17 cellular contexts compared by ENCODE assay signal in the genomic region with DNA sequence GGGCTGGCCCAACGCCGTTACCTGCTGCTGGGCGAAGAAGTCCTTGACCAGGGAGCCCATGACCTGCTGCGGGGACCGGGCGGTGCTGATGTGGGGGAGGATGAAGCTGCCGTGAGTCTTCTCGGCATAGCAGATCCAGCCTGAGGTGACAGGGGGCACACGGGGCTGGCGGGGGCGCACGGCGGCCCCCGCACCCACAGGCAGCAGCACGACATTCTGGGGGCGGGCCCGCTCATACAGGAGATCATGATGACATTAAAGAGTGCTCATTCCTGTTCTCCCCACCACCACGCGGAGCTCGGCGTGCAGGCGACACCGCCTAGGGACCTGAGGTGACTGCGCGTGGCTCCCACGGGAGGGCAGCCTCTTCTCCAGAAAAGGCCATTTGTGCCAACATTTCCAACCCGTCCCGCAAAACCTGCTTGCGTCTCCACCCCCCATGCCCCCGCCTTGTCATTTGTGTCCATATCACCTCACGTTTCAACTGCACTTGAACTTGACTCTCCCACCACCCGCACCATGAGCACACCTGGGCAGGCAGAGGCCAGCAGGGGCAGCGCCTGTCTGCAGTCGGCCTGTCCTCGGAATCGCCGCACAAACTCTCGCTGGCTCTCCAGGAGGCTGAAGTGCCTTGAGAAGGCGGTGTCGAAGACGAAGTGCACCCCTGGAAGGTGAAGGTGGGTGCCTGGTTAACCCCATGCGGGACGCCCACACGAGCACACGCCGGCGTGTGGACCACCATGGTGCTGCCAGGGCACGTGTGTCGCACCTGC. TPM values are rescaled to one million over a fixed set of nuclear protein-coding genes. Genes with fewer than 3 reads are reported as not detected.
"Had no signal": no experiment of that assay in that cellular context is flagged by ENCODE, and none has a peak within 500 bp of the region (broad histone marks: within the 10 kb centered on the region; RNA-seq: fewer than 3 reads in every experiment).

No MANE protein-coding gene starts in this region.

- H3K27me3 Mint-ChIP-seq: activated CD4-positive, alpha-beta T cell treated with anti-CD3 and anti-CD28 coated beads, Interleukin-2, amount 10 ng/mL, durations not matched to agents 24 days and 14 days; activated naive CD4-positive, alpha-beta T cell treated with anti-CD3 and anti-CD28 coated beads, Interleukin-2, amount 10 ng/mL, durations not matched to agents 7 days and 5 days; central memory CD8-positive, alpha-beta T cell; naive thymus-derived CD4-positive, alpha-beta T cell had no signal

- H3K27ac Mint-ChIP-seq: activated CD4-positive, alpha-beta T cell treated with anti-CD3 and anti-CD28 coated beads, Interleukin-2, amount 10 ng/mL, durations not matched to agents 24 days and 14 days; activated naive CD4-positive, alpha-beta T cell treated with anti-CD3 and anti-CD28 coated beads, Interleukin-2, amount 10 ng/mL, durations not matched to agents 7 days and 5 days; immature natural killer cell; naive thymus-derived CD4-positive, alpha-beta T cell; neural progenitor cell had no signal

- H3K9ac ChIP-seq: neural progenitor cell had no signal

- ATAC-seq: esophagus mucosa, gastroesophageal sphincter, heart right ventricle, pancreas had no signal

- H3K27me3 ChIP-seq: brain microvascular endothelial cell, heart right ventricle, pancreas, thyroid gland had no signal

- H3K9me3 ChIP-seq: gastroesophageal sphincter, heart right ventricle, pancreas, spleen, thyroid gland had no signal

- H3K4me3 Mint-ChIP-seq: activated CD4-positive, alpha-beta T cell treated with anti-CD3 and anti-CD28 coated beads, Interleukin-2, amount 10 ng/mL, durations not matched to agents 24 days and 14 days; activated naive CD4-positive, alpha-beta T cell treated with anti-CD3 and anti-CD28 coated beads, Interleukin-2, amount 10 ng/mL, durations not matched to agents 7 days and 5 days; central memory CD8-positive, alpha-beta T cell; naive thymus-derived CD4-positive, alpha-beta T cell; neural progenitor cell had no signal

- H3K27ac ChIP-seq: brain microvascular endothelial cell, coronary artery, gastroesophageal sphincter, heart right ventricle, neural progenitor cell, pancreas, spleen, thyroid gland had no signal

- DNase-seq: activated effector memory CD4-positive, alpha-beta T cell treated with Interleukin-2 at 50 U/mL for 16 hours; aorta; brain microvascular endothelial cell; immature natural killer cell; mesenchymal stem cell; thyroid gland had no signal

- H3K4me3 ChIP-seq: coronary artery, gastroesophageal sphincter, heart right ventricle, neural progenitor cell, pancreas, spleen, thyroid gland had no signal

- H3K36me3 ChIP-seq: neural progenitor cell had no signal

- H3K4me1 ChIP-seq: neural progenitor cell, pancreas, thyroid gland had no signal

- H3K9me3 Mint-ChIP-seq: activated CD4-positive, alpha-beta T cell treated with anti-CD3 and anti-CD28 coated beads, Interleukin-2, amount 10 ng/mL, durations not matched to agents 24 days and 14 days; activated naive CD4-positive, alpha-beta T cell treated with anti-CD3 and anti-CD28 coated beads, Interleukin-2, amount 10 ng/mL, durations not matched to agents 7 days and 5 days; central memory CD8-positive, alpha-beta T cell; immature natural killer cell; naive thymus-derived CD4-positive, alpha-beta T cell; neural progenitor cell had no signal

- H3K4me2 ChIP-seq: neural progenitor cell had no signal

- H2AFZ ChIP-seq: neural progenitor cell had no signal

RNA-seq across cellular contexts. Expression of gene CCDC78, which starts 8.2 kb away (rescaled TPM):
- polyA plus RNA-seq: naive thymus-derived CD4-positive, alpha-beta T cell had no signal
